Comparison of ENCODE assay signal across 9 cellular contexts in genomic region chr2:204072443-204073324, GRCh38.
DNase-seq lines count a peak whose midpoint lies in the region; ATAC-seq, FAIRE-seq and TF ChIP-seq lines count a peak whose summit lies in the region.
"Had no signal": no experiment of that assay in that cellular context is flagged by ENCODE, and none has a peak within 500 bp of the region (broad histone marks: within the 10 kb centered on the region; RNA-seq: fewer than 3 reads in every experiment).

No MANE protein-coding gene starts in this region.

- no peak overlapping the region for H3K27ac Mint-ChIP-seq in activated naive CD4-positive, alpha-beta T cell treated with anti-CD3 and anti-CD28 coated beads, Interleukin-2, amount 50 U/mL, for 72 hours

- H3K9me3 ChIP-seq in GM23248 (ENCODE audit: low read depth) = no peaks in the 10 kb centered on the region
- H3K9me3 ChIP-seq in left lung = no peaks in the 10 kb centered on the region

- 71 to 73% methylated on average over 8 of the region's 8 CpGs for WGBS in GM23248 (ENCODE audit: low coverage in 1 of 2, low lambda C conversion rate in 2 of 2, missing lambda C conversion rate in 2 of 2), 2 experiments

- no peaks in the 10 kb centered on the region for H3F3A ChIP-seq in GM23248 (ENCODE audit: insufficient read depth)

- H3K79me2 ChIP-seq in GM23248 (ENCODE audit: insufficient read depth) = no peaks in the 10 kb centered on the region

- no peak overlapping the region for H3K9ac ChIP-seq in GM23248

- FAIRE-seq in D721Med (lab: Jason Lieb, UNC) = no peak

- in situ Hi-C loops in GM23248 (cut with MboI) = no loop called here

- intact Hi-C loops in left lung (cut with DNase I) = no loop called here

- H3K4me3 ChIP-seq in GM23248 (no peak overlapping the region), left lung (no peak overlapping the region)
- H3K4me3 ChIP-seq: SK-N-MC had no signal

- H3K27me3 ChIP-seq in GM23248 (replicated peaks; ENCODE audit: insufficient read depth) (peaks cover 35% of the 10 kb centered on the region), left lung (no peaks in the 10 kb centered on the region)

- no peak overlapping the region for H3K27ac ChIP-seq in GM23248
- H3K27ac ChIP-seq in left lung = no peak overlapping the region
- H3K27ac ChIP-seq: SK-N-MC had no signal

- H4K20me1 ChIP-seq in GM23248 (ENCODE audit: insufficient read depth) = no peaks in the 10 kb centered on the region

- no peak overlapping the region for H2AFZ ChIP-seq in GM23248

- ATAC-seq in activated naive CD4-positive, alpha-beta T cell treated with anti-CD3 and anti-CD28 coated beads, Interleukin-2, amount 50 U/mL, for 72 hours = peak; percentile 78 to 81
- ATAC-seq in left lung = peak; percentile 78
- ATAC-seq in GM18909 (IDR thresholded peaks at IDR 0.05; ENCODE audit: poor library complexity, unreplicated experiment) = no peak

- H3K4me1 ChIP-seq in GM23248 (ENCODE audit: insufficient read depth) (peaks cover 5% of the 10 kb centered on the region; the same call in 1 of the 2 replicates), left lung (no peaks in the 10 kb centered on the region)

- TF ChIP-seq CTCF in D721Med (IDR thresholded peaks at IDR 0.05; ENCODE audit: insufficient read depth, missing control alignments) (peak; percentile 65), left lung (IDR thresholded peaks at IDR 0.05) (peak; percentile 31 to 47)

- H3K9me3 Mint-ChIP-seq in activated naive CD4-positive, alpha-beta T cell treated with anti-CD3 and anti-CD28 coated beads, Interleukin-2, amount 50 U/mL, for 72 hours = peaks cover 0 to 6% of the 10 kb centered on the region in 2 donors

- H3K36me3 ChIP-seq in GM23248 (ENCODE audit: low read depth) (no peaks in the 10 kb centered on the region), left lung (no peaks in the 10 kb centered on the region)

- H3K9me2 ChIP-seq in GM23248 (ENCODE audit: insufficient read depth) = no peaks in the 10 kb centered on the region

- H3K4me2 ChIP-seq in GM23248 (ENCODE audit: unreplicated experiment) = no peak overlapping the region

- DNase-seq in D721Med (ENCODE audit: insufficient read length, low spot score) (no peak), GM23248 (peak; percentile 16), SK-N-DZ (ENCODE audit: low spot score) (peak; percentile 26), left lung (no peak), NCI-H774 (lab: John Stamatoyannopoulos, UW) (no peak)
- DNase-seq in activated naive CD4-positive, alpha-beta T cell treated with anti-CD3 and anti-CD28 coated beads, Interleukin-2, amount 50 U/mL, for 72 hours (ENCODE audit: low spot score in 2 of 2) = peak; percentile 57 to 86
- peak; percentile 19 to 23 for DNase-seq in stimulated activated CD8-positive, alpha-beta memory T cell treated with anti-CD3 and anti-CD28 coated beads, Interleukin-7, amount 100 ng/mL, for 1 hour (ENCODE audit: low read depth in 2 of 2)

- H3K36me3 Mint-ChIP-seq in activated naive CD4-positive, alpha-beta T cell treated with anti-CD3 and anti-CD28 coated beads, Interleukin-2, amount 50 U/mL, for 72 hours = peaks cover 0 to 3% of the 10 kb centered on the region in 2 donors

Comparison
In these comparisons a context has a peak if more than half of its experiments do, and no peak if none do; other contexts are left out.
1. DNase-seq: peak in GM23248 (single experiment), SK-N-DZ (single experiment), activated naive CD4-positive, alpha-beta T cell treated with anti-CD3 and anti-CD28 coated beads, Interleukin-2, amount 50 U/mL, for 72 hours (2 of 2) and stimulated activated CD8-positive, alpha-beta memory T cell treated with anti-CD3 and anti-CD28 coated beads, Interleukin-7, amount 100 ng/mL, for 1 hour (2 of 2); none in D721Med (single experiment), left lung (0 of 2) and NCI-H774 (single experiment).